In genomic region chr12:132723015-132723763, GRCh38 we compare ENCODE assay signal across 18 cellular contexts. TPM values are rescaled to one million over a fixed set of nuclear protein-coding genes. Genes with fewer than 3 reads are reported as not detected.
DNase-seq lines count a peak whose midpoint lies in the region; ATAC-seq, FAIRE-seq and TF ChIP-seq lines count a peak whose summit lies in the region.
"Had no signal": no experiment of that assay in that cellular context is flagged by ENCODE, and none has a peak within 500 bp of the region (broad histone marks: within the 10 kb centered on the region; RNA-seq: fewer than 3 reads in every experiment).

No MANE protein-coding gene starts in this region.

- TF ChIP-seq POLR2A in HCT116 (IDR thresholded peaks at IDR 0.05; ENCODE audit: borderline replicate concordance, extremely low read depth, insufficient read depth, insufficient read length), result no peak

- ATAC-seq in HCT116 (no peak), GM19395 (IDR thresholded peaks at IDR 0.05; ENCODE audit: unreplicated experiment) (no peak)
- ATAC-seq: foreskin keratinocyte had no signal

- no peak for FAIRE-seq in kidney (lab: Jason Lieb, UNC)
- FAIRE-seq: urothelium cell line had no signal

- H2AFZ ChIP-seq in HCT116 (ENCODE audit: low read depth, low read length, poor library complexity, severe bottlenecking), result no peak overlapping the region

- RAD21 ChIA-PET in HCT116 (lab: Charles Lee; ENCODE audit: low non-redundant PET in 1 of 2, low total read pairs in 2 of 2, uncharacterized antibody in 2 of 2, unreplicated experiment in 2 of 2), result no interaction called here

- H3K9ac ChIP-seq in HCT116 (ENCODE audit: low read length) (no peak overlapping the region), kidney (ENCODE audit: low read length in 2 of 2) (no peak overlapping the region)

- H3K36me3 ChIP-seq in HCT116 (ENCODE audit: control insufficient read depth in 1 of 2, insufficient read depth in 2 of 2, low read length in 2 of 2), result peaks cover 48 to 56% of the 10 kb centered on the region in 2 experiments
- peaks cover 12 to 39% of the 10 kb centered on the region in 2 donors for H3K36me3 ChIP-seq in kidney (ENCODE audit: control insufficient read depth in 1 of 2, insufficient read depth in 2 of 2, low read length in 2 of 2)

- peaks cover 3% of the 10 kb centered on the region; the same call in 1 of the 2 replicates for H4K20me1 ChIP-seq in HCT116 (ENCODE audit: insufficient read depth)

- peaks cover 10% of the 10 kb centered on the region; the same call in 1 of the 2 replicates for H3K79me2 ChIP-seq in HCT116 (ENCODE audit: insufficient read depth, low read length)

- H3K9me2 ChIP-seq in HCT116 (ENCODE audit: insufficient read depth), result no peaks in the 10 kb centered on the region

- H3K4me3 ChIP-seq in HCT116 (replicated peaks in 1 of 2; ENCODE audit: low read depth in 1 of 2, low read length in 2 of 2) (no peak overlapping the region), astrocyte of the spinal cord (ENCODE audit: low read depth, low read length) (no peak overlapping the region), kidney (ENCODE audit: low read length in 2 of 2) (no peak overlapping the region)
- H3K4me3 ChIP-seq: skin epidermis, stomach had no signal

- no peaks in the 10 kb centered on the region for H3K27me3 ChIP-seq in HCT116 (ENCODE audit: insufficient read depth, low read length)
- H3K27me3 ChIP-seq: foreskin keratinocyte, stomach had no signal

- no peak overlapping the region for H3K4me2 ChIP-seq in HCT116 (ENCODE audit: low read length)

- H3K9me3 ChIP-seq in HCT116 (ENCODE audit: control insufficient read depth in 1 of 2, insufficient read depth in 1 of 2, low read depth in 1 of 2, low read length in 2 of 2), result no peaks in the 10 kb centered on the region
- H3K9me3 ChIP-seq in kidney (ENCODE audit: control insufficient read depth in 1 of 2, low read length in 2 of 2), result no peaks in the 10 kb centered on the region
- H3K9me3 ChIP-seq: stomach had no signal

- no peak for TF ChIP-seq CTCF in HCT116 (IDR thresholded peaks at IDR 0.05 in 2 of 3, conservative IDR thresholded peaks at IDR 0.05 in 1 of 3; ENCODE audit: borderline replicate concordance in 1 of 3, insufficient read depth in 1 of 3, low read depth in 2 of 3, low read length in 2 of 3)
- no peak for TF ChIP-seq CTCF in astrocyte of the spinal cord (IDR thresholded peaks at IDR 0.05; ENCODE audit: low read depth, low read length)
- no peak for TF ChIP-seq CTCF in kidney (IDR thresholded peaks at IDR 0.05; ENCODE audit: borderline replicate concordance, extremely low read depth, insufficient read depth)

- in situ Hi-C loops in Caki2 (cut with HindIII; ENCODE audit: low pct_unique_long_range_greater_than_20kb, low sequenced_read_pairs) (no loop called here), astrocyte of the spinal cord (cut with HindIII; ENCODE audit: low sequenced_read_pairs) (no loop called here)

- BruUV-seq in HCT116 (replicated peaks; lab: Mats Ljungman, UMichigan), result no TSS peak

- intact Hi-C loops in HCT116 (cut with micrococcal nuclease), result no loop called here
- intact Hi-C loops in kidney (cut with DNase I), result no loop called here

- DNase-seq in Caki2 (ENCODE audit: low read depth) (peak; percentile 38), HCT116 (ENCODE audit: low read depth, low spot score) (no peak), astrocyte of the spinal cord (ENCODE audit: low read depth, low spot score) (peak; percentile 18), kidney (peak; percentile 60), NAMALWA (ENCODE audit: low spot score) (no peak)
- DNase-seq in stimulated activated naive CD4-positive, alpha-beta T cell treated with Interleukin-2 at 50 U/mL for 16 hours (lab: John Stamatoyannopoulos, UW), result no peak
- DNase-seq: activated CD8-positive, alpha-beta memory T cell treated with anti-CD3 and anti-CD28 coated beads for 24 hours; caudate nucleus; foreskin keratinocyte; immature natural killer cell; NCI-H2029 treated with DMSO at 0.1 percent for 48 hours; NCI-H69; nucleus accumbens; stomach had no signal

- CTCF ChIA-PET in HCT116 (lab: Charles Lee), result no interaction called here

- H3K27ac ChIP-seq in HCT116 (ENCODE audit: low read depth, low read length), result no peak overlapping the region
- no peak overlapping the region for H3K27ac ChIP-seq in kidney (ENCODE audit: low read depth in 2 of 2, low read length in 2 of 2)
- H3K27ac ChIP-seq: foreskin keratinocyte, HL-60, stomach had no signal

- no peak for TF ChIP-seq RAD21 in HCT116 (IDR thresholded peaks at IDR 0.05; ENCODE audit: low read depth)

- POLR2A ChIA-PET in HCT116 (lab: Charles Lee), result no interaction called here

- H3K4me1 ChIP-seq in HCT116 (ENCODE audit: control insufficient read depth in 1 of 2, insufficient read depth in 2 of 2, low read length in 2 of 2) (no peaks in the 10 kb centered on the region), kidney (ENCODE audit: control insufficient read depth in 1 of 2, insufficient read depth in 1 of 2, low read depth in 1 of 2, low read length in 2 of 2) (no peaks in the 10 kb centered on the region)
- H3K4me1 ChIP-seq: foreskin keratinocyte, stomach had no signal

TF ChIP-seq in HCT116, 20 proteins besides CTCF, POLR2A, EP300 and RAD21:
- TF ChIP-seq REST (IDR thresholded peaks at IDR 0.05; ENCODE audit: low read depth), result no peak
- peak; percentile 21; the same call in 1 of the 2 replicates for TF ChIP-seq POLR2AphosphoS5 (IDR thresholded peaks at IDR 0.05; ENCODE audit: low read depth, low read length)
- no peak for TF ChIP-seq CBX3 (IDR thresholded peaks at IDR 0.05; ENCODE audit: low read depth)

RNA-seq across cellular contexts. Expression of gene PGAM5, which starts 12.5 kb away (rescaled TPM):
- total RNA-seq in Caki2 (2014; rRNA removed; shearing (Covaris generic); ENCODE audit: low replicate concordance), result 66.6 and 67.5 TPM in 2 replicates
- total RNA-seq in HCT116 (2021; ENCODE audit: unreplicated experiment) (98.3 TPM), kidney (33.5 TPM)
- polyA plus RNA-seq in HCT116 (2012), result 48.9 and 51.5 TPM in 2 replicates
- 19.4 TPM for polyA plus RNA-seq in kidney (ENCODE audit: insufficient read depth, low read depth, low replicate concordance)

RNA-seq across cellular contexts. Expression of gene PXMP2, which starts 35.8 kb away (rescaled TPM):
- total RNA-seq in Caki2 (2014; rRNA removed; shearing (Covaris generic); ENCODE audit: low replicate concordance), result 128 and 160 TPM in 2 replicates
- total RNA-seq in HCT116 (2021; ENCODE audit: unreplicated experiment) (30.9 TPM), kidney (23.4 TPM)
- polyA plus RNA-seq in HCT116 (2012), result 24.5 and 33.0 TPM in 2 replicates
- 90.9 TPM for polyA plus RNA-seq in kidney (ENCODE audit: insufficient read depth, low read depth, low replicate concordance)

RNA-seq across cellular contexts. Expression of gene POLE, which starts 36.0 kb away (rescaled TPM):
- 10.3 and 35.4 TPM in 2 replicates for total RNA-seq in Caki2 (2014; rRNA removed; shearing (Covaris generic); ENCODE audit: low replicate concordance)
- total RNA-seq in HCT116 (2021; ENCODE audit: unreplicated experiment) (128 TPM), kidney (23.0 TPM)
- 58.0 and 71.0 TPM in 2 replicates for polyA plus RNA-seq in HCT116 (2012)
- polyA plus RNA-seq in kidney (ENCODE audit: insufficient read depth, low read depth, low replicate concordance), result 5.3 TPM

RNA-seq across cellular contexts. Expression of gene ANKLE2, which starts 38.4 kb away (rescaled TPM):
- 47.4 and 55.9 TPM in 2 replicates for total RNA-seq in Caki2 (2014; rRNA removed; shearing (Covaris generic); ENCODE audit: low replicate concordance)
- total RNA-seq in HCT116 (2021; ENCODE audit: unreplicated experiment) (68.8 TPM), kidney (57.3 TPM)
- polyA plus RNA-seq in HCT116 (2012), result 61.0 and 74.0 TPM in 2 replicates
- 14.6 TPM for polyA plus RNA-seq in kidney (ENCODE audit: insufficient read depth, low read depth, low replicate concordance)

Comparison
In these comparisons a context has a peak if more than half of its experiments do, and no peak if none do; other contexts are left out.
1. DNase-seq: peak in Caki2 (single experiment), astrocyte of the spinal cord (single experiment) and kidney (single experiment); none in HCT116 (single experiment), NAMALWA (single experiment) and stimulated activated naive CD4-positive, alpha-beta T cell treated with Interleukin-2 at 50 U/mL for 16 hours (single experiment).